ENCODE assay signal across 17 cellular contexts in the genomic region with DNA sequence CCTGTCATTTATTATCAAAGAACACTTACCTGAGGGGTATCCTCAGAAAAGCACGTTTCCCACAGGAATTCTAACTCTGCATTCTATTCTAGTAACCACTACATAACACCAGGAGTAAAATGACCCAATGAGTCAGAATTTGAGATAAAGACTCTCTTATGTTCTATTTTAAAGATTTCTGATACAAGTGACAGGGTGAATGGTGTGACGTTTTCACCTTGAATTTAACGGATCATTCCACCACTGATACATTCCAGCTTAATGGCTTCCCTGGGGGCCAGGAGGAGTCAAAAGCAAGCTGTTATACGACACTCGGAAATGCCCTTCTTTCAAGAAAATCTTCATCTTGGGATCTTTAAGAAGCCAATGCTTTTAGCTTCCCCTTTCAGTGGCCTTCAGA. TPM values are rescaled to one million over a fixed set of nuclear protein-coding genes. Genes with fewer than 3 reads are reported as not detected.
DNase-seq lines count a peak whose midpoint lies in the region; ATAC-seq, FAIRE-seq and TF ChIP-seq lines count a peak whose summit lies in the region.
"Had no signal": no experiment of that assay in that cellular context is flagged by ENCODE, and none has a peak within 500 bp of the region (broad histone marks: within the 10 kb centered on the region; RNA-seq: fewer than 3 reads in every experiment).

No MANE protein-coding gene starts in this region.

- TF ChIP-seq CTCF in WTC11 (IDR thresholded peaks at IDR 0.05) (no peak), keratinocyte (optimal IDR thresholded peaks at IDR 0.05 in 1 of 3, IDR thresholded peaks at IDR 0.05 in 1 of 3, conservative IDR thresholded peaks at IDR 0.05 in 1 of 3; ENCODE audit: extremely low read depth in 1 of 3, insufficient read depth in 2 of 3, low read length in 3 of 3) (no peak), type B pancreatic cell (conservative IDR thresholded peaks at IDR 0.05) (no peak), Calu3 (IDR thresholded peaks at IDR 0.05; ENCODE audit: unreplicated experiment) (no peak), right atrium auricular region (IDR thresholded peaks at IDR 0.05) (no peak)

- peak overlapping the region; percentile 66 for H3K27ac Mint-ChIP-seq in stimulated activated naive CD8-positive, alpha-beta T cell treated with anti-CD3 and anti-CD28 coated beads, Interleukin-15, Interleukin-2, amounts not matched to agents 100 ng/mL and 50 ng/mL, for 24 hours
- H3K27ac Mint-ChIP-seq in stimulated activated naive CD8-positive, alpha-beta T cell treated with anti-CD3 and anti-CD28 coated beads, Interleukin-15, amount 100 ng/mL, for 72 hours: no peak overlapping the region
- H3K27ac Mint-ChIP-seq in WTC11: peak overlapping the region; percentile 85
- H3K27ac Mint-ChIP-seq in type B pancreatic cell: peak overlapping the region; percentile 48
- no peak overlapping the region for H3K27ac Mint-ChIP-seq in Calu3 (ENCODE audit: unreplicated experiment)

- H3K79me2 ChIP-seq in keratinocyte (ENCODE audit: control insufficient read depth, insufficient read depth, low read length): peaks cover 96% of the 10 kb centered on the region

- no peaks in the 10 kb centered on the region for H3K27me3 Mint-ChIP-seq in stimulated activated naive CD8-positive, alpha-beta T cell treated with anti-CD3 and anti-CD28 coated beads, Interleukin-15, Interleukin-2, amounts not matched to agents 100 ng/mL and 50 ng/mL, for 24 hours
- no peaks in the 10 kb centered on the region for H3K27me3 Mint-ChIP-seq in stimulated activated naive CD8-positive, alpha-beta T cell treated with anti-CD3 and anti-CD28 coated beads, Interleukin-15, amount 100 ng/mL, for 72 hours
- H3K27me3 Mint-ChIP-seq in WTC11 (ENCODE audit: low read depth) (no peaks in the 10 kb centered on the region), type B pancreatic cell (no peaks in the 10 kb centered on the region), Calu3 (ENCODE audit: unreplicated experiment) (no peaks in the 10 kb centered on the region)

- no peak overlapping the region for H3K4me2 ChIP-seq in keratinocyte (ENCODE audit: control insufficient read depth, extremely low read depth, insufficient read depth, low read depth, low read length)
- H3K4me2 ChIP-seq: BLaER1 had no signal

- no peaks in the 10 kb centered on the region for H3K9me3 Mint-ChIP-seq in stimulated activated naive CD8-positive, alpha-beta T cell treated with anti-CD3 and anti-CD28 coated beads, Interleukin-15, Interleukin-2, amounts not matched to agents 100 ng/mL and 50 ng/mL, for 24 hours
- H3K9me3 Mint-ChIP-seq in stimulated activated naive CD8-positive, alpha-beta T cell treated with anti-CD3 and anti-CD28 coated beads, Interleukin-15, amount 100 ng/mL, for 72 hours: no peaks in the 10 kb centered on the region
- H3K9me3 Mint-ChIP-seq in WTC11 (no peaks in the 10 kb centered on the region), type B pancreatic cell (no peaks in the 10 kb centered on the region), Calu3 (ENCODE audit: low read depth, unreplicated experiment) (no peaks in the 10 kb centered on the region)

- DNase-seq in stimulated activated naive CD8-positive, alpha-beta T cell treated with anti-CD3 and anti-CD28 coated beads, Interleukin-15, amount 100 ng/mL, for 72 hours: no peak
- DNase-seq in WTC11 (ENCODE audit: low spot score) (no peak), keratinocyte (ENCODE audit: low read depth, low spot score) (no peak), type B pancreatic cell (ENCODE audit: extremely low spot score, unreplicated experiment) (no peak), Calu3 (no peak), right atrium auricular region (ENCODE audit: low spot score) (no peak)
- DNase-seq: DMS79 treated with DMSO at 0.1 percent for 48 hours, MM.1S, NCI-H1092, NCI-H1436 treated with DMSO at 0.1 percent for 48 hours, NCI-H2029, NCI-H526 had no signal

- POLR2A ChIA-PET in WTC11 (lab: Charles Lee): no interaction called here

- dilution Hi-C loops in keratinocyte (cut with MboI; ENCODE audit: extremely low pct_ligation_motif_present, low sequenced_read_pairs): no loop called here

- BruUV-seq in Calu3 (replicated peaks; lab: Mats Ljungman, UMichigan): no TSS peak

- peak; percentile 36 for FAIRE-seq in keratinocyte (lab: Jason Lieb, UNC)

- ATAC-seq in stimulated activated naive CD8-positive, alpha-beta T cell treated with anti-CD3 and anti-CD28 coated beads, Interleukin-15, amount 100 ng/mL, for 72 hours: no peak
- peak; percentile 42; the same call in 1 of the 2 replicates for ATAC-seq in WTC11
- ATAC-seq in GM19324 (IDR thresholded peaks at IDR 0.05; ENCODE audit: low FRiP score, unreplicated experiment): no peak
- ATAC-seq: Panc1 had no signal

- H3K36me3 Mint-ChIP-seq in stimulated activated naive CD8-positive, alpha-beta T cell treated with anti-CD3 and anti-CD28 coated beads, Interleukin-15, Interleukin-2, amounts not matched to agents 100 ng/mL and 50 ng/mL, for 24 hours (ENCODE audit: low read depth): peaks cover 57% of the 10 kb centered on the region
- H3K36me3 Mint-ChIP-seq in WTC11 (peaks cover 20% of the 10 kb centered on the region), type B pancreatic cell (peaks cover 12% of the 10 kb centered on the region), Calu3 (ENCODE audit: insufficient read depth, unreplicated experiment) (peaks cover 25% of the 10 kb centered on the region)

- H3K36me3 ChIP-seq in keratinocyte (ENCODE audit: control insufficient read depth in 2 of 2, extremely low read depth in 1 of 2, insufficient read depth in 2 of 2, low read length in 2 of 2) (peaks cover 34 to 35% of the 10 kb centered on the region in 2 experiments), right atrium auricular region (no peaks in the 10 kb centered on the region)

- H3K27me3 ChIP-seq in keratinocyte (ENCODE audit: control insufficient read depth, extremely low read depth, insufficient read depth, low read length): no peaks in the 10 kb centered on the region
- no peaks in the 10 kb centered on the region for H3K27me3 ChIP-seq in right atrium auricular region
- H3K27me3 ChIP-seq: BLaER1 had no signal

- H3K4me1 ChIP-seq in keratinocyte (ENCODE audit: control insufficient read depth, extremely low read depth, insufficient read depth, low read length): peaks cover 4% of the 10 kb centered on the region
- no peaks in the 10 kb centered on the region for H3K4me1 ChIP-seq in right atrium auricular region
- H3K4me1 ChIP-seq: HAP-1 had no signal

- H3K4me1 Mint-ChIP-seq in stimulated activated naive CD8-positive, alpha-beta T cell treated with anti-CD3 and anti-CD28 coated beads, Interleukin-15, Interleukin-2, amounts not matched to agents 100 ng/mL and 50 ng/mL, for 24 hours (ENCODE audit: low read depth): peaks cover 58% of the 10 kb centered on the region
- peaks cover 53% of the 10 kb centered on the region for H3K4me1 Mint-ChIP-seq in stimulated activated naive CD8-positive, alpha-beta T cell treated with anti-CD3 and anti-CD28 coated beads, Interleukin-15, amount 100 ng/mL, for 72 hours
- H3K4me1 Mint-ChIP-seq in WTC11 (peaks cover 48% of the 10 kb centered on the region), type B pancreatic cell (ENCODE audit: unreplicated experiment) (peaks cover 25% of the 10 kb centered on the region), Calu3 (ENCODE audit: low read depth, unreplicated experiment) (peaks cover 12% of the 10 kb centered on the region)

- no peaks in the 10 kb centered on the region for H3K9me3 ChIP-seq in keratinocyte (ENCODE audit: control insufficient read depth, low read depth, low read length)
- H3K9me3 ChIP-seq in right atrium auricular region: no peaks in the 10 kb centered on the region
- H3K9me3 ChIP-seq: BLaER1, HAP-1 had no signal

- H3K9ac ChIP-seq in keratinocyte (ENCODE audit: control insufficient read depth, extremely low read depth, insufficient read depth, low read length): no peak overlapping the region
- H3K9ac ChIP-seq: BLaER1 had no signal

- H3K27ac ChIP-seq in keratinocyte (ENCODE audit: control insufficient read depth, insufficient read depth, low read length): no peak overlapping the region
- no peak overlapping the region for H3K27ac ChIP-seq in right atrium auricular region
- H3K27ac ChIP-seq: BLaER1 had no signal

- H3K4me3 ChIP-seq in keratinocyte (ENCODE audit: control insufficient read depth in 2 of 3, extremely low read depth in 1 of 3, insufficient read depth in 2 of 3, low read depth in 1 of 3, low read length in 3 of 3): no peak overlapping the region
- no peak overlapping the region for H3K4me3 ChIP-seq in right atrium auricular region
- H3K4me3 ChIP-seq: BLaER1, HAP-1 had no signal

- H3K4me3 Mint-ChIP-seq in stimulated activated naive CD8-positive, alpha-beta T cell treated with anti-CD3 and anti-CD28 coated beads, Interleukin-15, Interleukin-2, amounts not matched to agents 100 ng/mL and 50 ng/mL, for 24 hours: no peak overlapping the region
- no peak overlapping the region for H3K4me3 Mint-ChIP-seq in stimulated activated naive CD8-positive, alpha-beta T cell treated with anti-CD3 and anti-CD28 coated beads, Interleukin-15, amount 100 ng/mL, for 72 hours
- H3K4me3 Mint-ChIP-seq in WTC11 (no peak overlapping the region), type B pancreatic cell (no peak overlapping the region), Calu3 (ENCODE audit: low read depth, unreplicated experiment) (no peak overlapping the region)

- peaks cover 20% of the 10 kb centered on the region for H4K20me1 ChIP-seq in keratinocyte (ENCODE audit: control insufficient read depth, extremely low read depth, insufficient read depth, low read length)

- H2AFZ ChIP-seq in keratinocyte (ENCODE audit: control insufficient read depth, low read length): no peak overlapping the region

- H3K9me1 ChIP-seq in keratinocyte (ENCODE audit: control insufficient read depth, extremely low read depth, insufficient read depth, low read length): peaks cover 6% of the 10 kb centered on the region

- CTCF ChIA-PET in WTC11 (lab: Charles Lee): interaction anchor here (1.0 to 1.1 kb wide), 3 partner anchors 33 to 168 kb away, joined by 3 to 4 read pairs (median 3); no protein-coding TSS in a partner anchor
- CTCF ChIA-PET in Calu3 (lab: Charles Lee): interaction anchor here (0.6 kb wide), 1 partner anchor 575 kb away, joined by 3 read pairs; no protein-coding TSS in a partner anchor

- intact Hi-C loops in Calu3 (cut with micrococcal nuclease; ENCODE audit: unreplicated experiment): no loop called here

TF ChIP-seq in WTC11, 78 proteins besides CTCF, POLR2A, EP300 and RAD21 (continues in another document):
- TF ChIP-seq TEAD1 (CRISPR knock-in tag; IDR thresholded peaks at IDR 0.05): no peak

RNA-seq across cellular contexts. Expression of a gene that starts 55.2 kb away (rescaled TPM):
- total RNA-seq in WTC11 (2021): 67.0 to 84.5 TPM (median 68.9 TPM) in 3 replicates
- 36.1 to 73.7 TPM (median 41.5 TPM) in 3 replicates for polyA plus RNA-seq in keratinocyte
- 29.0 TPM for polyA plus RNA-seq in keratinocyte (2011; ENCODE audit: low read depth)
- polyA plus RNA-seq in keratinocyte (2011; cell fraction: cytosol; rRNA removed): 29.0 and 29.6 TPM in 2 replicates
- polyA plus RNA-seq in keratinocyte (2011; cell fraction: nucleus; rRNA removed): 217 and 223 TPM in 2 replicates
- 51.2 and 86.6 TPM in 2 replicates for polyA plus RNA-seq in keratinocyte (2012; ENCODE audit: low replicate concordance)
- polyA minus RNA-seq in keratinocyte: 78.9 to 264 TPM (median 111 TPM) in 3 replicates
- polyA minus RNA-seq in keratinocyte (2011; cell fraction: cytosol; rRNA and poly(A)+ RNA removed): 71.4 TPM
- 301 and 398 TPM in 2 replicates for polyA minus RNA-seq in keratinocyte (2011; cell fraction: nucleus; rRNA and poly(A)+ RNA removed)
- total RNA-seq in type B pancreatic cell (ENCODE audit: low replicate concordance): 38.3 and 42.1 TPM in 2 replicates
- 86.6 and 91.4 TPM in 2 replicates for total RNA-seq in Calu3 (2022)
- total RNA-seq in right atrium auricular region: 10 to 100 TPM in 1 of 2 donors, 1 to 10 TPM in 1; 8.6 to 19.5 TPM

Comparison
In these comparisons a context has a peak if more than half of its experiments do, and no peak if none do; other contexts are left out.
1. H3K27ac Mint-ChIP-seq: peak in stimulated activated naive CD8-positive, alpha-beta T cell treated with anti-CD3 and anti-CD28 coated beads, Interleukin-15, Interleukin-2, amounts not matched to agents 100 ng/mL and 50 ng/mL, for 24 hours (single experiment), WTC11 (single experiment) and type B pancreatic cell (single experiment); none in stimulated activated naive CD8-positive, alpha-beta T cell treated with anti-CD3 and anti-CD28 coated beads, Interleukin-15, amount 100 ng/mL, for 72 hours (0 of 2) and Calu3 (single experiment).